Comparison of ENCODE assay signal across 15 cellular contexts in the genomic region with DNA sequence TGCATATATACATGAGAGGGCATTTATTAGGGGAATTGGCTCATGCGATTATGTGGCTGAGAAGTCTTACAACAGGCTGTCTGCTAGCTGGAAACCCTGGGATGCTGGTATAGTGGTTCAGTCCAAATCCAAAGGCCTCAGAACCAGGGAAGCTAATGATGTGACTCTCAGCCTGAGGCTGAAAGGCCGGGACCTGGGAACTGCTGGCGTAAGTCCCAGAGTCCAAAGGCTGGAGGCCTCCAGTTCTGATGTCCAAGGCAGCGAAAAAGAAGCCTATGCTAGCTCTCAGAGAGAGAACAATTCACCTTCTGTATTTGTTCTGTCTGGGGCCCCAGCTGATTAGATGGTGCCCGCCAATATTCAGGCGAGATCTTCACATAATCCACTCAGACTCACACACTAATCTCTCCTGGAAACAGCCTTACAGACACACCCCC.
DNase-seq lines count a peak whose midpoint lies in the region; ATAC-seq and TF ChIP-seq lines count a peak whose summit lies in the region.
"Had no signal": no experiment of that assay in that cellular context is flagged by ENCODE, and none has a peak within 500 bp of the region (broad histone marks: within the 10 kb centered on the region; RNA-seq: fewer than 3 reads in every experiment).

No MANE protein-coding gene starts in this region.

- H3K4me3 ChIP-seq in Peyer's patch: no peak overlapping the region
- H3K4me3 ChIP-seq: heart left ventricle had no signal

- H3K4me1 ChIP-seq in Peyer's patch: peaks cover 0 to 5% (median 0%) of the 10 kb centered on the region in 4 donors

- TF ChIP-seq POLR2A in Peyer's patch (IDR thresholded peaks at IDR 0.05): no peak

- no peak for TF ChIP-seq CTCF in Peyer's patch (IDR thresholded peaks at IDR 0.05)

- peak overlapping the region in 1 of 4 donors; percentile 12 for H3K27ac ChIP-seq in Peyer's patch
- H3K27ac ChIP-seq: C4-2B, heart left ventricle, KMS-11 had no signal

- H3K36me3 ChIP-seq in Peyer's patch: peaks cover 0 to 8% (median 0%) of the 10 kb centered on the region in 3 donors

- H3K9me3 ChIP-seq in Peyer's patch: no peaks in the 10 kb centered on the region
- H3K9me3 ChIP-seq: heart left ventricle had no signal

- ATAC-seq in esophagus mucosa (peak; percentile 35), HG02759 (IDR thresholded peaks at IDR 0.05; ENCODE audit: unreplicated experiment) (no peak)
- ATAC-seq: heart left ventricle had no signal

- no peaks in the 10 kb centered on the region for H3K27me3 ChIP-seq in Peyer's patch
- H3K27me3 ChIP-seq: heart left ventricle had no signal

- DNase-seq in Peyer's patch: peak in 2 of 3 donors; percentile 71 to 77
- DNase-seq in middle frontal gyrus (ENCODE audit: extremely low spot score, low spot score): peak; percentile 44
- peak; percentile 89 for DNase-seq in superior temporal gyrus (ENCODE audit: extremely low spot score)
- no peak for DNase-seq in central memory CD4-positive, alpha-beta T cell
- DNase-seq in NCI-H187 (lab: John Stamatoyannopoulos, UW): no peak
- DNase-seq: activated B cell treated with CpG ODN at 0.5 μM for 24 hours; heart left ventricle; NCI-H1436; NCI-H446; nephron progenitor cell; stimulated activated CD4-positive, alpha-beta T cell treated with anti-CD3 and anti-CD28 coated beads, Interleukin-12 subunit alpha, Interleukin-12 subunit beta, amount 100 ng/mL, for 4 hours had no signal

Comparison
In these comparisons a context has a peak if more than half of its experiments do, and no peak if none do; other contexts are left out.
1. DNase-seq: peak in Peyer's patch (2 of 3), middle frontal gyrus (single experiment) and superior temporal gyrus (single experiment); none in central memory CD4-positive, alpha-beta T cell (single experiment) and NCI-H187 (0 of 2).